Comparison of ENCODE assay signal across 27 cellular contexts in genomic region chr5:2105141-2105540, GRCh38.
"Had no signal": no experiment of that assay in that cellular context is flagged by ENCODE, and none has a peak within 500 bp of the region (broad histone marks: within the 10 kb centered on the region; RNA-seq: fewer than 3 reads in every experiment).

No MANE protein-coding gene starts in this region.

- H3K4me3 ChIP-seq: body of pancreas, cardiac muscle cell, psoas muscle, stomach, suprapubic skin, transverse colon had no signal

- H3K36me3 Mint-ChIP-seq: activated CD8-positive, alpha-beta memory T cell treated with anti-CD3 and anti-CD28 coated beads, Interleukin-2, amount 10 ng/mL, durations not matched to agents 7 days and 5 days; stimulated activated memory B cell treated with anti-CD40 and anti-IgM and Interleukin-4, amounts not matched to agents 10 μg/mL and 1 μg/mL and 100 μg/mL, for 72 hours had no signal

- ATAC-seq: activated CD4-positive, CD25-positive, alpha-beta regulatory T cell treated with anti-CD3 and anti-CD28 coated beads, Interleukin-2, amount 50 U/mL, for 24 hours; activated CD8-positive, alpha-beta memory T cell treated with anti-CD3 and anti-CD28 coated beads, Interleukin-2, amount 10 ng/mL, durations not matched to agents 7 days and 5 days; activated CD8-positive, alpha-beta T cell treated with anti-CD3 and anti-CD28 coated beads for 36 hours; body of pancreas; esophagus mucosa; left ventricle myocardium superior; psoas muscle; right cardiac atrium; stimulated activated memory B cell treated with anti-CD40 and anti-IgM and Interleukin-4, amounts not matched to agents 10 μg/mL and 1 μg/mL and 100 μg/mL, for 72 hours had no signal

- H3K4me1 Mint-ChIP-seq: activated CD4-positive, alpha-beta T cell treated with anti-CD3 and anti-CD28 coated beads, Interleukin-2, amount 10 ng/mL, durations not matched to agents 24 days and 14 days; activated CD8-positive, alpha-beta memory T cell treated with anti-CD3 and anti-CD28 coated beads, Interleukin-2, amount 10 ng/mL, durations not matched to agents 7 days and 5 days; activated naive CD4-positive, alpha-beta T cell treated with anti-CD3 and anti-CD28 coated beads, Interleukin-2, amount 50 U/mL, for 24 hours; stimulated activated memory B cell treated with anti-CD40 and anti-IgM and Interleukin-4, amounts not matched to agents 10 μg/mL and 1 μg/mL and 100 μg/mL, for 72 hours had no signal

- H3K27me3 Mint-ChIP-seq: activated CD4-positive, alpha-beta T cell treated with anti-CD3 and anti-CD28 coated beads, Interleukin-2, amount 10 ng/mL, durations not matched to agents 24 days and 14 days; activated CD8-positive, alpha-beta memory T cell treated with anti-CD3 and anti-CD28 coated beads, Interleukin-2, amount 10 ng/mL, durations not matched to agents 7 days and 5 days; stimulated activated memory B cell treated with anti-CD40 and anti-IgM and Interleukin-4, amounts not matched to agents 10 μg/mL and 1 μg/mL and 100 μg/mL, for 72 hours had no signal

- DNase-seq: activated CD4-positive, alpha-beta T cell treated with anti-CD3 and anti-CD28 coated beads, Interleukin-2, amount 10 ng/mL, durations not matched to agents 24 days and 14 days; activated CD8-positive, alpha-beta memory T cell treated with anti-CD3 and anti-CD28 coated beads, Interleukin-2, amount 10 ng/mL, durations not matched to agents 7 days and 5 days; activated CD8-positive, alpha-beta T cell treated with anti-CD3 and anti-CD28 coated beads for 36 hours; activated gamma-delta T cell treated with Interleukin-2 at 50 U/mL for 16 hours; activated T-cell treated with anti-CD3 and anti-CD28 coated beads for 4 hours; anterior cingulate cortex; body of pancreas; effector CD8-positive, alpha-beta T cell; hippocampal formation; left ventricle myocardium superior; midbrain; psoas muscle; right cardiac atrium; stimulated activated CD4-positive, alpha-beta T cell treated with anti-CD3 and anti-CD28 coated beads, Interleukin-2, amount 100 ng/mL, for 24 hours; stomach; transverse colon had no signal

- H3K4me3 Mint-ChIP-seq: activated CD4-positive, alpha-beta T cell treated with anti-CD3 and anti-CD28 coated beads, Interleukin-2, amount 10 ng/mL, durations not matched to agents 24 days and 14 days; activated CD8-positive, alpha-beta memory T cell treated with anti-CD3 and anti-CD28 coated beads, Interleukin-2, amount 10 ng/mL, durations not matched to agents 7 days and 5 days; activated CD8-positive, alpha-beta T cell treated with anti-CD3 and anti-CD28 coated beads for 36 hours; activated naive CD4-positive, alpha-beta T cell treated with anti-CD3 and anti-CD28 coated beads, Interleukin-2, amount 50 U/mL, for 24 hours; activated T-helper 1 cell treated with anti-CD3 and anti-CD28 coated beads, Interleukin-12 subunit alpha, Interleukin-12 subunit beta, Interleukin-2, Interleukin-4 antibody, amounts not matched to agents 30 ng/mL and 10 ng/mL and 1 ng/mL, durations not matched to agents 14 hours and 24 hours and 36 hours; natural killer cell treated with Interleukin-12 subunit alpha and Interleukin-12 subunit beta and Interleukin-15 and Interleukin-18, amount 100 ng/mL, for 72 hours; stimulated activated memory B cell treated with anti-CD40 and anti-IgM and Interleukin-4, amounts not matched to agents 10 μg/mL and 1 μg/mL and 100 μg/mL, for 72 hours had no signal

- H3K27ac Mint-ChIP-seq: activated CD4-positive, alpha-beta T cell treated with anti-CD3 and anti-CD28 coated beads, Interleukin-2, amount 10 ng/mL, durations not matched to agents 24 days and 14 days; activated CD8-positive, alpha-beta memory T cell treated with anti-CD3 and anti-CD28 coated beads, Interleukin-2, amount 10 ng/mL, durations not matched to agents 7 days and 5 days; activated CD8-positive, alpha-beta T cell treated with anti-CD3 and anti-CD28 coated beads for 36 hours; activated naive CD4-positive, alpha-beta T cell treated with anti-CD3 and anti-CD28 coated beads, Interleukin-2, amount 50 U/mL, for 24 hours; activated T-helper 1 cell treated with anti-CD3 and anti-CD28 coated beads, Interleukin-12 subunit alpha, Interleukin-12 subunit beta, Interleukin-2, Interleukin-4 antibody, amounts not matched to agents 30 ng/mL and 10 ng/mL and 1 ng/mL, durations not matched to agents 14 hours and 24 hours and 36 hours; natural killer cell treated with Interleukin-12 subunit alpha and Interleukin-12 subunit beta and Interleukin-15 and Interleukin-18, amount 100 ng/mL, for 72 hours; stimulated activated memory B cell treated with anti-CD40 and anti-IgM and Interleukin-4, amounts not matched to agents 10 μg/mL and 1 μg/mL and 100 μg/mL, for 72 hours had no signal

- H3K9me3 Mint-ChIP-seq: activated CD4-positive, alpha-beta T cell treated with anti-CD3 and anti-CD28 coated beads, Interleukin-2, amount 10 ng/mL, durations not matched to agents 24 days and 14 days; activated T-helper 1 cell treated with anti-CD3 and anti-CD28 coated beads, Interleukin-12 subunit alpha, Interleukin-12 subunit beta, Interleukin-2, Interleukin-4 antibody, amounts not matched to agents 30 ng/mL and 10 ng/mL and 1 ng/mL, durations not matched to agents 14 hours and 24 hours and 36 hours had no signal

- H3K4me1 ChIP-seq: body of pancreas, psoas muscle, stomach, suprapubic skin, transverse colon had no signal

- H3K27ac ChIP-seq: body of pancreas, cardiac muscle cell, psoas muscle, stomach, suprapubic skin, transverse colon, VCaP had no signal

- FAIRE-seq: frontal cortex, urothelium cell line had no signal

- H3K9me3 ChIP-seq: body of pancreas, psoas muscle, suprapubic skin, transverse colon had no signal

- H3K36me3 ChIP-seq: cardiac muscle cell, stomach, suprapubic skin, transverse colon had no signal

- H3K27me3 ChIP-seq: body of pancreas, cardiac muscle cell, suprapubic skin, transverse colon had no signal
